In genomic region chr13:53250272-53250875, GRCh38 we compare ENCODE assay signal across 8 cellular contexts.
DNase-seq lines count a peak whose midpoint lies in the region; ATAC-seq, FAIRE-seq and TF ChIP-seq lines count a peak whose summit lies in the region.

No MANE protein-coding gene starts in this region.

- H3K27ac Mint-ChIP-seq in Caco-2 (ENCODE audit: unreplicated experiment), result no peak overlapping the region
- no peak overlapping the region for H3K27ac Mint-ChIP-seq in activated CD4-positive, alpha-beta memory T cell treated with anti-CD3 and anti-CD28 coated beads for 36 hours

- no peak for TF ChIP-seq EP300 in gastroesophageal sphincter (IDR thresholded peaks at IDR 0.05)

- intact Hi-C loops in Caco-2 (cut with micrococcal nuclease; ENCODE audit: unreplicated experiment), result loop anchor here (1.0 to 10.0 kb wide), 3 partner anchors 119 to 1994 kb away; no protein-coding TSS in a partner anchor
- intact Hi-C loops in prostate gland (cut with DNase I), result no loop called here
- intact Hi-C loops in activated CD4-positive, alpha-beta memory T cell treated with anti-CD3 and anti-CD28 coated beads for 36 hours (cut with micrococcal nuclease), result no loop called here

- POLR2A ChIA-PET in Caco-2 (lab: Charles Lee), result no interaction called here
- POLR2A ChIA-PET in activated CD4-positive, alpha-beta memory T cell treated with anti-CD3 and anti-CD28 coated beads for 36 hours (lab: Charles Lee), result no interaction called here

- H3K27me3 ChIP-seq in Caco-2 (replicated peaks; ENCODE audit: control insufficient read depth, insufficient read depth, low read length), result no peaks in the 10 kb centered on the region
- H3K27me3 ChIP-seq in gastroesophageal sphincter, result peaks cover 11% of the 10 kb centered on the region
- no peaks in the 10 kb centered on the region for H3K27me3 ChIP-seq in prostate gland (replicated peaks; ENCODE audit: insufficient read depth)

- BruUV-seq in Caco-2 (replicated peaks; lab: Mats Ljungman, UMichigan), result no TSS peak

- H3K4me1 ChIP-seq in Caco-2, result no peaks in the 10 kb centered on the region
- no peaks in the 10 kb centered on the region for H3K4me1 ChIP-seq in gastroesophageal sphincter
- no peaks in the 10 kb centered on the region for H3K4me1 ChIP-seq in prostate gland (replicated peaks)

- H3K36me3 ChIP-seq in Caco-2 (ENCODE audit: control insufficient read depth, insufficient read depth, low read length) (no peaks in the 10 kb centered on the region), gastroesophageal sphincter (no peaks in the 10 kb centered on the region), prostate gland (no peaks in the 10 kb centered on the region)

- H3K27ac ChIP-seq in gastroesophageal sphincter, result no peak overlapping the region
- no peak overlapping the region for H3K27ac ChIP-seq in prostate gland

- CTCF ChIA-PET in Caco-2 (lab: Charles Lee), result interaction anchor here (0.6 to 1.6 kb wide), 13 partner anchors 11 to 903 kb away, joined by 3 to 32 read pairs (median 5); no protein-coding TSS in a partner anchor
- CTCF ChIA-PET in activated CD4-positive, alpha-beta memory T cell treated with anti-CD3 and anti-CD28 coated beads for 36 hours (lab: Charles Lee), result interaction anchor here (0.6 to 2.0 kb wide), 13 partner anchors 8 to 1434 kb away, joined by 3 to 6 read pairs (median 3); no protein-coding TSS in a partner anchor

- WGBS in gastroesophageal sphincter (ENCODE audit: low coverage in 1 of 2), 2 donors, result 21 to 22% methylated on average over 6 of the region's 6 CpGs
- WGBS in prostate gland, result 17% methylated on average over 6 of the region's 6 CpGs

- H3K36me3 Mint-ChIP-seq in Caco-2 (ENCODE audit: insufficient read depth, unreplicated experiment), result no peaks in the 10 kb centered on the region
- H3K36me3 Mint-ChIP-seq in activated CD4-positive, alpha-beta memory T cell treated with anti-CD3 and anti-CD28 coated beads for 36 hours, result no peaks in the 10 kb centered on the region

- TF ChIP-seq CTCF in Caco-2 (IDR thresholded peaks at IDR 0.05; ENCODE audit: insufficient read depth in 1 of 2, low read depth in 1 of 2, low read length in 1 of 2, severe bottlenecking in 1 of 2, unreplicated experiment in 1 of 2) (peak; percentile 68 to 77), gastroesophageal sphincter (IDR thresholded peaks at IDR 0.05) (peak; percentile 52 to 70 (median 68)), prostate gland (IDR thresholded peaks at IDR 0.05) (peak; percentile 72 to 95 (median 89))

- FAIRE-seq in TTC549 (lab: Jason Lieb, UNC), result peak; percentile 98

- H3K27me3 Mint-ChIP-seq in Caco-2 (ENCODE audit: insufficient read depth, unreplicated experiment), result peaks cover 15% of the 10 kb centered on the region
- no peaks in the 10 kb centered on the region for H3K27me3 Mint-ChIP-seq in activated CD4-positive, alpha-beta memory T cell treated with anti-CD3 and anti-CD28 coated beads for 36 hours

- H3K4me3 ChIP-seq in Caco-2 (ENCODE audit: low read depth, low read length), result no peak overlapping the region
- no peak overlapping the region for H3K4me3 ChIP-seq in gastroesophageal sphincter
- no peak overlapping the region for H3K4me3 ChIP-seq in prostate gland

- ATAC-seq in GM18909 (IDR thresholded peaks at IDR 0.05; ENCODE audit: poor library complexity, unreplicated experiment) (peak; percentile 90), HG03135 (IDR thresholded peaks at IDR 0.05; ENCODE audit: unreplicated experiment) (peak; percentile 83), gastroesophageal sphincter (peak; percentile 39)

- TF ChIP-seq POLR2A in gastroesophageal sphincter (IDR thresholded peaks at IDR 0.05) (no peak), prostate gland (IDR thresholded peaks at IDR 0.05) (no peak)

- no peaks in the 10 kb centered on the region for H3K4me1 Mint-ChIP-seq in Caco-2 (ENCODE audit: low read depth, unreplicated experiment)
- no peaks in the 10 kb centered on the region for H3K4me1 Mint-ChIP-seq in activated CD4-positive, alpha-beta memory T cell treated with anti-CD3 and anti-CD28 coated beads for 36 hours (ENCODE audit: low read depth)

- peaks cover 10% of the 10 kb centered on the region for H3K9me3 Mint-ChIP-seq in Caco-2 (ENCODE audit: unreplicated experiment)
- no peaks in the 10 kb centered on the region for H3K9me3 Mint-ChIP-seq in activated CD4-positive, alpha-beta memory T cell treated with anti-CD3 and anti-CD28 coated beads for 36 hours

- H3K9me3 ChIP-seq in Caco-2 (no peaks in the 10 kb centered on the region), gastroesophageal sphincter (no peaks in the 10 kb centered on the region), prostate gland (no peaks in the 10 kb centered on the region)

- DNase-seq in Caco-2 (peak in 1 of 2 experiments; percentile 72), NCI-H2081 treated with DMSO at 0.1 percent for 48 hours (lab: John Stamatoyannopoulos, UW) (peak; percentile 41), prostate gland (ENCODE audit: low spot score) (peak; percentile 62)
- no peak for DNase-seq in activated CD4-positive, alpha-beta memory T cell treated with anti-CD3 and anti-CD28 coated beads for 36 hours

- H3K4me3 Mint-ChIP-seq in Caco-2 (ENCODE audit: unreplicated experiment), result no peak overlapping the region
- H3K4me3 Mint-ChIP-seq in activated CD4-positive, alpha-beta memory T cell treated with anti-CD3 and anti-CD28 coated beads for 36 hours, result no peak overlapping the region

Comparison
In these comparisons a context has a peak if more than half of its experiments do, and no peak if none do; other contexts are left out.
1. ATAC-seq: peak in every context shown above with its lines; median percentile 90 in GM18909; 83 in HG03135; 39 in gastroesophageal sphincter.